2 cellular contexts compared by ENCODE assay signal in the genomic region with DNA sequence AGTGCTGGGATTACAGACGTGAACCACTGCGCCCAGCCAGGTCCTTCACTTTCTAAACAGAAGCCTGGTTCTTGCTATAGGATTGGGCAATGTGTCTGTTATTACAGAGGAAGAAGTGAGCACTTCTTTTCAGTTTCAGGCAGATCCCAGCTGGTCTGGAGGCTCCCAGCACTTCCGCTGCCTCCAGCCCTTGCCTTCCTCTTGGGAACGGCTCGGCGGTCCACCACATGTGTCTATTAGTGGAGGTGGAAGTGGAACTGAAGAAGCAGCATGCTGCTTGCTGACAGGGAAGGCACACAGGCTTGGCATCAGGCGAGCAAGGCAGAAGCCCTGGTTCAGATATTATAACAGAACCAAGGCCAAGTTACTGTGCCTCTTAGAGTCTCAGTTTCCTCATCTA.
A peak's percentile ranks its signal among the peaks of the same experiment; 100 is the strongest.
TF ChIP-seq lines count a peak whose summit lies in the region.

No MANE protein-coding gene starts in this region.

TF ChIP-seq in liver, 16 proteins besides CTCF, POLR2A, EP300 and RAD21:
- TF ChIP-seq, protein P1, sequence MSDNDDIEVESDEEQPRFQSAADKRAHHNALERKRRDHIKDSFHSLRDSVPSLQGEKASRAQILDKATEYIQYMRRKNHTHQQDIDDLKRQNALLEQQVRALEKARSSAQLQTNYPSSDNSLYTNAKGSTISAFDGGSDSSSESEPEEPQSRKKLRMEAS (IDR thresholded peaks at IDR 0.05) = peak; percentile 40
- no peak for TF ChIP-seq HNF4G (IDR thresholded peaks at IDR 0.05)
TF ChIP-seq in liver: peak in this region for 1.

TF ChIP-seq in HepG2, 621 proteins besides CTCF, POLR2A, EP300 and RAD21:
- TF ChIP-seq KMT2A (CRISPR knock-in tag; IDR thresholded peaks at IDR 0.05) (no peak), ZNF484 (CRISPR knock-in tag; IDR thresholded peaks at IDR 0.05; ENCODE audit: borderline replicate concordance, low read depth) (no peak), RXRA (CRISPR knock-in tag; IDR thresholded peaks at IDR 0.05) (no peak), ZNF619 (CRISPR knock-in tag; IDR thresholded peaks at IDR 0.05) (no peak), ZNF776 (CRISPR knock-in tag; IDR thresholded peaks at IDR 0.05) (no peak), JARID2 (CRISPR knock-in tag; IDR thresholded peaks at IDR 0.05; ENCODE audit: insufficient replicate concordance) (no peak), ZNF710 (CRISPR knock-in tag; IDR thresholded peaks at IDR 0.05; ENCODE audit: borderline replicate concordance) (no peak), DNMT3B (CRISPR knock-in tag; conservative IDR thresholded peaks at IDR 0.05) (no peak), SMYD3 (CRISPR knock-in tag; IDR thresholded peaks at IDR 0.05) (no peak), TMF1 (CRISPR knock-in tag; IDR thresholded peaks at IDR 0.05; ENCODE audit: low read depth) (no peak), ARID5B (CRISPR knock-in tag; IDR thresholded peaks at IDR 0.05) (no peak), RELA (CRISPR knock-in tag; IDR thresholded peaks at IDR 0.05) (no peak), MAFK (conservative IDR thresholded peaks at IDR 0.05 in 1 of 2, IDR thresholded peaks at IDR 0.05 in 1 of 2; ENCODE audit: low read length in 2 of 2) (no peak), FOXK1 (CRISPR knock-in tag; IDR thresholded peaks at IDR 0.05; ENCODE audit: borderline replicate concordance, low read depth) (no peak), HNRNPK (IDR thresholded peaks at IDR 0.05; ENCODE audit: low read depth, low read length, poor library complexity, severe bottlenecking) (no peak), ZBTB25 (CRISPR knock-in tag; IDR thresholded peaks at IDR 0.05) (no peak)
